ENCODE assay signal across 8 cellular contexts in genomic region chr4:51844157-51845054, GRCh38. TPM values are rescaled to one million over a fixed set of nuclear protein-coding genes. Genes with fewer than 3 reads are reported as not detected.
DNase-seq lines count a peak whose midpoint lies in the region; ATAC-seq and TF ChIP-seq lines count a peak whose summit lies in the region.

No MANE protein-coding gene starts in this region.

- TF ChIP-seq CTCF in GM13977 (IDR thresholded peaks at IDR 0.05; ENCODE audit: extremely low read depth, insufficient read depth, missing control alignments) = no peak
- no peak for TF ChIP-seq CTCF in vagina (IDR thresholded peaks at IDR 0.05)

- H3K36me3 ChIP-seq in vagina = no peaks in the 10 kb centered on the region

- intact Hi-C loops in right cardiac atrium (cut with DNase I) = no loop called here
- intact Hi-C loops in vagina (cut with DNase I) = loop anchor here (5.0 kb wide), 1 partner anchor 193 kb away; the partner anchor contains the start of gene SGCB

- H3K4me3 ChIP-seq in right cardiac atrium (ENCODE audit: low read length) (peak overlapping the region; percentile 88), vagina (peak overlapping the region; percentile 63 to 77)

- peaks cover 1% of the 10 kb centered on the region for H3K4me1 ChIP-seq in right cardiac atrium (ENCODE audit: control insufficient read depth, insufficient read depth, low read length)
- peaks cover 8% of the 10 kb centered on the region for H3K4me1 ChIP-seq in vagina

- peaks cover 3% of the 10 kb centered on the region for H3K36me3 Mint-ChIP-seq in T-helper 17 cell (ENCODE audit: low read depth)

- DNase-seq in GM13977 (ENCODE audit: low spot score) (peak; percentile 87), NCI-H146 (lab: John Stamatoyannopoulos, UW) (peak; percentile 96), T-helper 17 cell (peak; percentile 60 to 72 (median 62)), anterior cingulate cortex (lab: John Stamatoyannopoulos, UW) (peak; percentile 49 to 97 (median 92)), right cardiac atrium (peak; percentile 94 to 98 (median 96)), pulmonary artery endothelial cell (ENCODE audit: low read depth, low spot score) (peak; percentile 77), vagina (ENCODE audit: extremely low spot score in 2 of 2) (peak in 1 of 2 donors; percentile 95)

- H3K4me3 Mint-ChIP-seq in T-helper 17 cell = peak overlapping the region; percentile 100

- H3K27ac ChIP-seq in right cardiac atrium (ENCODE audit: low read length) (peak overlapping the region; percentile 85), vagina (peak overlapping the region; percentile 94)

- H3K27me3 Mint-ChIP-seq in T-helper 17 cell = no peaks in the 10 kb centered on the region

- TF ChIP-seq POLR2A in vagina (IDR thresholded peaks at IDR 0.05) = peak in 1 of 2 donors; percentile 30

- WGBS in right cardiac atrium = under 1% methylated on average over 71 of the region's 71 CpGs

- H3K27me3 ChIP-seq in right cardiac atrium (ENCODE audit: control insufficient read depth, insufficient read depth) = no peaks in the 10 kb centered on the region
- H3K27me3 ChIP-seq in vagina = no peaks in the 10 kb centered on the region

- ATAC-seq in HG02870 (IDR thresholded peaks at IDR 0.05; ENCODE audit: unreplicated experiment) = peak; percentile 26
- peak; percentile 53 for ATAC-seq in T-helper 17 cell
- peak; percentile 81 to 82 for ATAC-seq in right cardiac atrium

- peak overlapping the region; percentile 93 for H3K27ac Mint-ChIP-seq in T-helper 17 cell

- H3K9me3 ChIP-seq in T-helper 17 cell (ENCODE audit: control insufficient read depth, low read length, poor library complexity, severe bottlenecking) = no peaks in the 10 kb centered on the region
- H3K9me3 ChIP-seq in right cardiac atrium (ENCODE audit: control insufficient read depth, low read length) = no peaks in the 10 kb centered on the region
- H3K9me3 ChIP-seq in vagina = no peaks in the 10 kb centered on the region

- in situ Hi-C loops in GM13977 (cut with MboI; ENCODE audit: low pct_unique_long_range_greater_than_20kb, low sequenced_read_pairs, unreplicated experiment) = no loop called here

- H3K4me1 Mint-ChIP-seq in T-helper 17 cell = peaks cover 21% of the 10 kb centered on the region

RNA-seq across cellular contexts. Expression of gene DCUN1D4, which starts 1.5 kb away (rescaled TPM):
- 10 to 100 TPM; 30.7 to 39.1 TPM for total RNA-seq in T-helper 17 cell
- 10 to 100 TPM; 53.7 to 60.6 (median 56.8) TPM for total RNA-seq in right cardiac atrium
- polyA plus RNA-seq in right cardiac atrium = 15.4 TPM
- total RNA-seq in pulmonary artery endothelial cell = 29.7 and 46.3 TPM in 2 replicates
- total RNA-seq in vagina = 47.4 TPM

Comparison
In these comparisons a context has a peak if more than half of its experiments do, and no peak if none do; other contexts are left out.
1. ATAC-seq: peak in every context shown above with its lines; median percentile 82 in right cardiac atrium; 53 in T-helper 17 cell; 26 in HG02870.